Comparison of ENCODE assay signal across 1 cellular context in genomic region chr6:170023620-170024521, GRCh38.
TF ChIP-seq lines count a peak whose summit lies in the region.

No MANE protein-coding gene starts in this region.

TF ChIP-seq in H1, 55 proteins besides CTCF, POLR2A, EP300 and RAD21 (continued from another document):
- TF ChIP-seq CHD7 (IDR thresholded peaks at IDR 0.05; ENCODE audit: insufficient replicate concordance, low read length) (no peak), EGR1 (IDR thresholded peaks at IDR 0.05; ENCODE audit: borderline replicate concordance, low read depth, low read length) (no peak), SIX5 (IDR thresholded peaks at IDR 0.05; ENCODE audit: low read depth, low read length) (no peak), CHD2 (IDR thresholded peaks at IDR 0.05; ENCODE audit: low read length) (no peak), CTBP2 (IDR thresholded peaks at IDR 0.05; ENCODE audit: borderline replicate concordance, insufficient read depth, insufficient read length, low read length) (no peak), ZNF274 (IDR thresholded peaks at IDR 0.05; ENCODE audit: borderline replicate concordance, extremely low read depth, low read length) (no peak), SIN3A (conservative IDR thresholded peaks at IDR 0.05 in 1 of 2, IDR thresholded peaks at IDR 0.05 in 1 of 2; ENCODE audit: low read depth in 1 of 2, low read length in 2 of 2) (no peak), MAX (IDR thresholded peaks at IDR 0.05) (no peak), SAP30 (IDR thresholded peaks at IDR 0.05; ENCODE audit: insufficient read depth, insufficient replicate concordance, low read length) (no peak), RXRA (IDR thresholded peaks at IDR 0.05; ENCODE audit: insufficient read depth, low read depth, low read length) (no peak)
TF ChIP-seq in H1: peak in this region for 0.
